In genomic region chr20:63100926-63101699, GRCh38 we compare ENCODE assay signal across 12 cellular contexts.
DNase-seq lines count a peak whose midpoint lies in the region; ATAC-seq and TF ChIP-seq lines count a peak whose summit lies in the region.
"Had no signal": no experiment of that assay in that cellular context is flagged by ENCODE, and none has a peak within 500 bp of the region (broad histone marks: within the 10 kb centered on the region; RNA-seq: fewer than 3 reads in every experiment).

No MANE protein-coding gene starts in this region.

- peaks cover 8% of the 10 kb centered on the region for H3K27me3 ChIP-seq in osteoblast (ENCODE audit: insufficient read depth, low read length)

- H4K20me1 ChIP-seq in osteoblast (ENCODE audit: insufficient read depth, low read length): no peaks in the 10 kb centered on the region

- H3K4me3 ChIP-seq in HEK293 (ENCODE audit: low read depth, low read length): no peak overlapping the region
- no peak overlapping the region for H3K4me3 ChIP-seq in osteoblast (ENCODE audit: insufficient read depth, low read length)

- no peaks in the 10 kb centered on the region for H3K36me3 ChIP-seq in HEK293 (ENCODE audit: control insufficient read depth in 2 of 2, insufficient read depth in 1 of 2, low read length in 2 of 2)
- H3K36me3 ChIP-seq in osteoblast (ENCODE audit: insufficient read depth, low read length): no peaks in the 10 kb centered on the region
- H3K36me3 ChIP-seq: SJSA1 had no signal

- H3K4me3 Mint-ChIP-seq in CD14-positive monocyte: no peak overlapping the region
- H3K4me3 Mint-ChIP-seq in effector memory CD8-positive, alpha-beta T cell: peak overlapping the region; percentile 87 to 88

- no peak overlapping the region for H3K27ac ChIP-seq in HEK293 (ENCODE audit: extremely low read depth, low read depth, low read length)
- H3K27ac ChIP-seq in osteoblast (ENCODE audit: low read depth, low read length): no peak overlapping the region
- H3K27ac ChIP-seq: SJSA1 had no signal

- ATAC-seq in effector memory CD8-positive, alpha-beta T cell (replicated peaks): no peak
- ATAC-seq in HG02642 (IDR thresholded peaks at IDR 0.05; ENCODE audit: poor library complexity, unreplicated experiment): no peak
- ATAC-seq in HG02798 (IDR thresholded peaks at IDR 0.05; ENCODE audit: poor library complexity, unreplicated experiment): no peak

- intact Hi-C loops in CD14-positive monocyte (cut with micrococcal nuclease): no loop called here

- no peaks in the 10 kb centered on the region for H3K79me2 ChIP-seq in osteoblast (ENCODE audit: insufficient read depth, low read length)

- H2AFZ ChIP-seq in osteoblast (ENCODE audit: low read length): no peak overlapping the region

- H3K4me2 ChIP-seq in osteoblast (ENCODE audit: insufficient read depth, low read length): no peak overlapping the region

- CTCF ChIA-PET in HEK293 (lab: Yijun Ruan, JAX): interaction anchor here (0.5 to 1.1 kb wide), 3 partner anchors 43 to 45 kb away, joined by 3 to 7 read pairs (median 3); no protein-coding TSS in a partner anchor

- DNase-seq in CD14-positive monocyte (ENCODE audit: low spot score) (peak; percentile 40), osteoblast (ENCODE audit: insufficient read length, low spot score, missing footprints) (peak; percentile 89), DMS79 treated with DMSO at 0.1 percent for 48 hours (lab: John Stamatoyannopoulos, UW) (no peak), iPS-NIHi7 (ENCODE audit: extremely low spot score) (no peak)
- DNase-seq in effector memory CD8-positive, alpha-beta T cell: no peak
- DNase-seq: kidney glomerular epithelial cell, NCI-H524 treated with DMSO at 0.1 percent for 48 hours had no signal

- H3K4me1 ChIP-seq in HEK293 (ENCODE audit: control insufficient read depth, insufficient read depth, low read length) (no peaks in the 10 kb centered on the region; the same call in 1 of the 2 replicates), osteoblast (ENCODE audit: insufficient read depth, low read length) (peaks cover 2% of the 10 kb centered on the region)

- no peak for TF ChIP-seq CTCF in CD14-positive monocyte (IDR thresholded peaks at IDR 0.05)
- no peak for TF ChIP-seq CTCF in HEK293 (tag by site-specific recombination; IDR thresholded peaks at IDR 0.05)
- TF ChIP-seq CTCF in osteoblast (IDR thresholded peaks at IDR 0.05; ENCODE audit: extremely low read depth, low read depth, low read length): no peak

- peaks cover 2 to 15% (median 9%) of the 10 kb centered on the region in 7 donors for H3K9me3 Mint-ChIP-seq in CD14-positive monocyte
- no peaks in the 10 kb centered on the region for H3K9me3 Mint-ChIP-seq in effector memory CD8-positive, alpha-beta T cell
- H3K9me3 Mint-ChIP-seq: activated B cell treated with CpG ODN at 0.5 μM for 24 hours had no signal

- peaks cover 7% of the 10 kb centered on the region for H3K4me1 Mint-ChIP-seq in CD14-positive monocyte
- peaks cover 8 to 9% of the 10 kb centered on the region in 2 donors for H3K4me1 Mint-ChIP-seq in effector memory CD8-positive, alpha-beta T cell (ENCODE audit: low read depth in 2 of 2)

- no peak overlapping the region for H3K27ac Mint-ChIP-seq in CD14-positive monocyte
- peak overlapping the region in 1 of 2 donors; percentile 99 for H3K27ac Mint-ChIP-seq in effector memory CD8-positive, alpha-beta T cell

- H3K9me3 ChIP-seq in HEK293 (ENCODE audit: control insufficient read depth, insufficient read depth, low read depth, low read length): no peaks in the 10 kb centered on the region
- H3K9me3 ChIP-seq in osteoblast (ENCODE audit: low read depth, low read length): no peaks in the 10 kb centered on the region

- POLR2A ChIA-PET in HEK293 (lab: Yijun Ruan, JAX): interaction anchor here (0.6 kb wide), 1 partner anchor 771 kb away, joined by 5 read pairs; no protein-coding TSS in a partner anchor

- H3K27me3 Mint-ChIP-seq in CD14-positive monocyte (ENCODE audit: low read depth in 3 of 3): peaks cover 12 to 32% (median 27%) of the 10 kb centered on the region in 3 donors
- peaks cover 0 to 7% of the 10 kb centered on the region in 2 donors for H3K27me3 Mint-ChIP-seq in effector memory CD8-positive, alpha-beta T cell

- H3K36me3 Mint-ChIP-seq in CD14-positive monocyte: no peaks in the 10 kb centered on the region
- peaks cover 37% of the 10 kb centered on the region for H3K36me3 Mint-ChIP-seq in effector memory CD8-positive, alpha-beta T cell (ENCODE audit: insufficient read depth)

TF ChIP-seq in HEK293, 187 proteins besides CTCF, POLR2A, EP300 and RAD21 (continues in another document):
- no peak for TF ChIP-seq ZNF155 (tag by site-specific recombination; IDR thresholded peaks at IDR 0.05)
- no peak for TF ChIP-seq ZNF692 (tag by site-specific recombination; IDR thresholded peaks at IDR 0.05)
- TF ChIP-seq HOXC10 (CRISPR knock-in tag; IDR thresholded peaks at IDR 0.05): no peak
- TF ChIP-seq ZNF202 (tag by site-specific recombination; IDR thresholded peaks at IDR 0.05; ENCODE audit: borderline replicate concordance): no peak
- TF ChIP-seq ZSCAN5A (tag by site-specific recombination; IDR thresholded peaks at IDR 0.05): no peak
- TF ChIP-seq ZNF266 (tag by site-specific recombination; IDR thresholded peaks at IDR 0.05; ENCODE audit: low read depth): no peak
- no peak for TF ChIP-seq REST (tag by site-specific recombination; IDR thresholded peaks at IDR 0.05)
- peak; percentile 16; the same call in 1 of the 2 replicates for TF ChIP-seq HIC1 (tag by site-specific recombination; IDR thresholded peaks at IDR 0.05)
- no peak for TF ChIP-seq ZFHX2 (tag by site-specific recombination; conservative IDR thresholded peaks at IDR 0.05)
- no peak for TF ChIP-seq TCF7L2 (IDR thresholded peaks at IDR 0.05; ENCODE audit: borderline replicate concordance, low read depth, low read length)
- peak; percentile 38; the same call in 1 of the 2 replicates for TF ChIP-seq ZNF366 (tag by site-specific recombination; conservative IDR thresholded peaks at IDR 0.05)
- no peak for TF ChIP-seq ZNF560 (tag by site-specific recombination; IDR thresholded peaks at IDR 0.05; ENCODE audit: borderline replicate concordance)

Comparison
In these comparisons a context has a peak if more than half of its experiments do, and no peak if none do; other contexts are left out.
1. DNase-seq: peak in CD14-positive monocyte (single experiment) and osteoblast (single experiment); none in effector memory CD8-positive, alpha-beta T cell (0 of 3), DMS79 treated with DMSO at 0.1 percent for 48 hours (single experiment) and iPS-NIHi7 (single experiment).
2. H3K4me3 Mint-ChIP-seq: peak in effector memory CD8-positive, alpha-beta T cell (2 of 2); none in CD14-positive monocyte (0 of 2).